In genomic region chr9:105413486-105414068, GRCh38 we compare ENCODE assay signal across 8 cellular contexts. TPM values are rescaled to one million over a fixed set of nuclear protein-coding genes. Genes with fewer than 3 reads are reported as not detected.
DNase-seq lines count a peak whose midpoint lies in the region; ATAC-seq and TF ChIP-seq lines count a peak whose summit lies in the region.

No MANE protein-coding gene starts in this region.

- H3K4me3 Mint-ChIP-seq in neural crest cell, result no peak overlapping the region
- H3K4me3 Mint-ChIP-seq in activated T-helper 1 cell treated with anti-CD3 and anti-CD28 coated beads, Interleukin-12 subunit alpha, Interleukin-12 subunit beta, Interleukin-2, Interleukin-4 antibody, amounts not matched to agents 30 ng/mL and 10 ng/mL and 1 ng/mL, durations not matched to agents 14 hours and 24 hours and 36 hours, result no peak overlapping the region

- no peaks in the 10 kb centered on the region for H3K36me3 ChIP-seq in MG63

- peaks cover 9% of the 10 kb centered on the region for H3K9me3 Mint-ChIP-seq in neural crest cell
- no peaks in the 10 kb centered on the region for H3K9me3 Mint-ChIP-seq in activated T-helper 1 cell treated with anti-CD3 and anti-CD28 coated beads, Interleukin-12 subunit alpha, Interleukin-12 subunit beta, Interleukin-2, Interleukin-4 antibody, amounts not matched to agents 30 ng/mL and 10 ng/mL and 1 ng/mL, durations not matched to agents 14 hours and 24 hours and 36 hours

- H3K27me3 Mint-ChIP-seq in neural crest cell (ENCODE audit: low read depth), result no peaks in the 10 kb centered on the region
- peaks cover 59% of the 10 kb centered on the region for H3K27me3 Mint-ChIP-seq in activated T-helper 1 cell treated with anti-CD3 and anti-CD28 coated beads, Interleukin-12 subunit alpha, Interleukin-12 subunit beta, Interleukin-2, Interleukin-4 antibody, amounts not matched to agents 30 ng/mL and 10 ng/mL and 1 ng/mL, durations not matched to agents 14 hours and 24 hours and 36 hours (ENCODE audit: insufficient read depth)

- ATAC-seq in GM21717 (IDR thresholded peaks at IDR 0.05; ENCODE audit: unreplicated experiment) (no peak), GM18867 (IDR thresholded peaks at IDR 0.05; ENCODE audit: unreplicated experiment) (no peak), HG02678 (IDR thresholded peaks at IDR 0.05; ENCODE audit: unreplicated experiment) (no peak)

- H3K4me1 Mint-ChIP-seq in neural crest cell, result peaks cover 17% of the 10 kb centered on the region
- peaks cover 13% of the 10 kb centered on the region for H3K4me1 Mint-ChIP-seq in activated T-helper 1 cell treated with anti-CD3 and anti-CD28 coated beads, Interleukin-12 subunit alpha, Interleukin-12 subunit beta, Interleukin-2, Interleukin-4 antibody, amounts not matched to agents 30 ng/mL and 10 ng/mL and 1 ng/mL, durations not matched to agents 14 hours and 24 hours and 36 hours (ENCODE audit: low read depth)

- no peak overlapping the region for H3K27ac Mint-ChIP-seq in neural crest cell (ENCODE audit: unreplicated experiment)
- no peak overlapping the region for H3K27ac Mint-ChIP-seq in activated T-helper 1 cell treated with anti-CD3 and anti-CD28 coated beads, Interleukin-12 subunit alpha, Interleukin-12 subunit beta, Interleukin-2, Interleukin-4 antibody, amounts not matched to agents 30 ng/mL and 10 ng/mL and 1 ng/mL, durations not matched to agents 14 hours and 24 hours and 36 hours

- H3K9me3 ChIP-seq in MG63, result no peaks in the 10 kb centered on the region

- H3K4me3 ChIP-seq in MG63 (no peak overlapping the region), cardiac fibroblast (replicated peaks in 1 of 2; ENCODE audit: low read depth in 2 of 2, low read length in 2 of 2) (no peak overlapping the region)

- intact Hi-C loops in activated T-helper 1 cell treated with anti-CD3 and anti-CD28 coated beads, Interleukin-12 subunit alpha, Interleukin-12 subunit beta, Interleukin-2, Interleukin-4 antibody, amounts not matched to agents 30 ng/mL and 10 ng/mL and 1 ng/mL, durations not matched to agents 14 hours and 24 hours and 36 hours (cut with micrococcal nuclease), result loop anchor here (2.0 kb wide), 3 partner anchors 169 to 633 kb away; partner anchors contain the start of gene SLC44A1

- H3K27me3 ChIP-seq in MG63, result no peaks in the 10 kb centered on the region

- TF ChIP-seq CTCF in cardiac fibroblast (IDR thresholded peaks at IDR 0.05; ENCODE audit: low read depth, low read length), result peak; percentile 34
- TF ChIP-seq CTCF in neural crest cell (conservative IDR thresholded peaks at IDR 0.05), result peak; percentile 47

- H3K36me3 Mint-ChIP-seq in neural crest cell (ENCODE audit: low read depth), result no peaks in the 10 kb centered on the region
- H3K36me3 Mint-ChIP-seq in activated T-helper 1 cell treated with anti-CD3 and anti-CD28 coated beads, Interleukin-12 subunit alpha, Interleukin-12 subunit beta, Interleukin-2, Interleukin-4 antibody, amounts not matched to agents 30 ng/mL and 10 ng/mL and 1 ng/mL, durations not matched to agents 14 hours and 24 hours and 36 hours (ENCODE audit: low read depth), result no peaks in the 10 kb centered on the region

- DNase-seq in DMS53 treated with DMSO at 0.1 percent for 48 hours (lab: John Stamatoyannopoulos, UW; ENCODE audit: unreplicated experiment) (peak; percentile 9), MG63 (peak; percentile 12), cardiac fibroblast (ENCODE audit: low read depth in 2 of 2) (peak; percentile 45 to 60), neural crest cell (ENCODE audit: low read depth, low spot score) (no peak)
- DNase-seq in activated T-helper 1 cell treated with anti-CD3 and anti-CD28 coated beads, Interleukin-12 subunit alpha, Interleukin-12 subunit beta, Interleukin-2, Interleukin-4 antibody, amounts not matched to agents 30 ng/mL and 10 ng/mL and 1 ng/mL, durations not matched to agents 14 hours and 24 hours and 36 hours (ENCODE audit: low spot score), result no peak

RNA-seq across cellular contexts. Expression of gene FSD1L, which starts 34.3 kb away (rescaled TPM):
- total RNA-seq in MG63 (2014; rRNA removed; shearing (Covaris generic); ENCODE audit: low replicate concordance), result 2.1 and 7.4 TPM in 2 replicates
- 16.9 and 17.0 TPM in 2 replicates for total RNA-seq in neural crest cell
- total RNA-seq in activated T-helper 1 cell treated with anti-CD3 and anti-CD28 coated beads, Interleukin-12 subunit alpha, Interleukin-12 subunit beta, Interleukin-2, Interleukin-4 antibody, amounts not matched to agents 30 ng/mL and 10 ng/mL and 1 ng/mL, durations not matched to agents 14 hours and 24 hours and 36 hours, result 3.4 and 3.5 TPM in 2 replicates

Comparison
In these comparisons a context has a peak if more than half of its experiments do, and no peak if none do; other contexts are left out.
1. DNase-seq: peak in DMS53 treated with DMSO at 0.1 percent for 48 hours (single experiment), MG63 (single experiment) and cardiac fibroblast (2 of 2); none in neural crest cell (single experiment) and activated T-helper 1 cell treated with anti-CD3 and anti-CD28 coated beads, Interleukin-12 subunit alpha, Interleukin-12 subunit beta, Interleukin-2, Interleukin-4 antibody, amounts not matched to agents 30 ng/mL and 10 ng/mL and 1 ng/mL, durations not matched to agents 14 hours and 24 hours and 36 hours (single experiment).